Comparison of ENCODE assay signal across 15 cellular contexts in the genomic region with DNA sequence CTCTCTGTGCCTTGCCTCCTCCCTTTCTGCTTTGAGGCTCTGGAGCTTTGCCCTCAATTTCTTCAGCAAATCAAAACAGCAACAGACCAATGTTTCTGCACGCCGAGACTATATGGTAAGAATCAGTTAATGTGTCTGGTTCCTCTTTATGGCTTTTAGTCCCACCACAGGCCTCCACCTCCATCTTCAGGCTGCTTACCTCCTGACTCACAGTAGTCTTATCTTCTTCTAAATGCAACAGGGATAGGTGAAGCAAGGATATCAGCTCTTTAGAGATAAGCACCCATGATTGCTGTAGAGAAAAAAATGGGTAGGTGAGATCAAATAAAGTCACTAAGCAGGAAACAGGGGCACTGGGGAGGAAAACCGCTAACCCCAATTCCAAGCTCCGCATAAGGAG. TPM values are rescaled to one million over a fixed set of nuclear protein-coding genes. Genes with fewer than 3 reads are reported as not detected.
DNase-seq lines count a peak whose midpoint lies in the region; ATAC-seq and TF ChIP-seq lines count a peak whose summit lies in the region.
"Had no signal": no experiment of that assay in that cellular context is flagged by ENCODE, and none has a peak within 500 bp of the region (broad histone marks: within the 10 kb centered on the region; RNA-seq: fewer than 3 reads in every experiment).

No MANE protein-coding gene starts in this region.

- peaks cover 13% of the 10 kb centered on the region for H3K36me3 Mint-ChIP-seq in activated CD8-positive, alpha-beta T cell treated with anti-CD3 and anti-CD28 coated beads, Interleukin-2, amount 10 ng/mL, durations not matched to agents 7 days and 5 days (ENCODE audit: low read depth)
- H3K36me3 Mint-ChIP-seq in activated CD8-positive, alpha-beta T cell treated with anti-CD3 and anti-CD28 coated beads for 36 hours (ENCODE audit: low read depth): peaks cover 28% of the 10 kb centered on the region

- H3K4me1 Mint-ChIP-seq in activated CD8-positive, alpha-beta T cell treated with anti-CD3 and anti-CD28 coated beads, Interleukin-2, amount 10 ng/mL, durations not matched to agents 7 days and 5 days (ENCODE audit: low read depth): no peaks in the 10 kb centered on the region
- H3K4me1 Mint-ChIP-seq in activated CD8-positive, alpha-beta T cell treated with anti-CD3 and anti-CD28 coated beads for 36 hours (ENCODE audit: low read depth): no peaks in the 10 kb centered on the region
- H3K4me1 Mint-ChIP-seq: B cell had no signal

- peaks cover 22% of the 10 kb centered on the region; the same call in 1 of the 2 replicates for H4K20me1 ChIP-seq in BLaER1

- DNase-seq in activated CD8-positive, alpha-beta T cell treated with anti-CD3 and anti-CD28 coated beads, Interleukin-2, amount 10 ng/mL, durations not matched to agents 7 days and 5 days: no peak
- no peak for DNase-seq in activated CD8-positive, alpha-beta T cell treated with anti-CD3 and anti-CD28 coated beads for 36 hours
- DNase-seq in Jurkat, Clone E6-1 (ENCODE audit: low read depth, low spot score): peak; percentile 99
- DNase-seq in amniotic epithelial cell (ENCODE audit: low read depth) (peak; percentile 34), left ventricle myocardium superior (no peak), foreskin melanocyte (no peak)
- DNase-seq: C1 segment of cervical spinal cord; CD4-positive, CD25-positive, alpha-beta regulatory T cell; CD8-positive, alpha-beta memory T cell; COR-L47; GM23248 had no signal

- peaks cover 97% of the 10 kb centered on the region for H3K36me3 ChIP-seq in BLaER1

- peak overlapping the region; percentile 16 for H3K27ac Mint-ChIP-seq in activated CD8-positive, alpha-beta T cell treated with anti-CD3 and anti-CD28 coated beads, Interleukin-2, amount 10 ng/mL, durations not matched to agents 7 days and 5 days
- no peak overlapping the region for H3K27ac Mint-ChIP-seq in activated CD8-positive, alpha-beta T cell treated with anti-CD3 and anti-CD28 coated beads for 36 hours
- H3K27ac Mint-ChIP-seq: B cell; CD8-positive, alpha-beta memory T cell had no signal

- no peak overlapping the region for H3K27ac ChIP-seq in BLaER1
- H3K27ac ChIP-seq: GM23248, HL-60 had no signal

- H3K9me3 ChIP-seq in BLaER1: no peaks in the 10 kb centered on the region
- H3K9me3 ChIP-seq: HAP-1 had no signal

- TF ChIP-seq CTCF in activated CD8-positive, alpha-beta T cell treated with anti-CD3 and anti-CD28 coated beads for 36 hours (IDR thresholded peaks at IDR 0.05): no peak

- no peaks in the 10 kb centered on the region for H3K27me3 ChIP-seq in BLaER1

- 0 out of 2 replicates have a peak overlapping the region, but pooled peaks have one; percentile 9 for H3K9ac ChIP-seq in BLaER1
- H3K9ac ChIP-seq: GM23248 had no signal

- no peak overlapping the region for H3K4me3 ChIP-seq in BLaER1
- no peak overlapping the region for H3K4me3 ChIP-seq in Jurkat, Clone E6-1 (ENCODE audit: low read length)
- H3K4me3 ChIP-seq: GM23248, HAP-1 had no signal

- CTCF ChIA-PET in activated CD8-positive, alpha-beta T cell treated with anti-CD3 and anti-CD28 coated beads, Interleukin-2, amount 10 ng/mL, durations not matched to agents 7 days and 5 days (lab: Charles Lee): no interaction called here
- CTCF ChIA-PET in activated CD8-positive, alpha-beta T cell treated with anti-CD3 and anti-CD28 coated beads for 36 hours (lab: Charles Lee): interaction anchor here (0.9 kb wide), 1 partner anchor 11 kb away, joined by 4 read pairs; no protein-coding TSS in a partner anchor

- H3K9me3 Mint-ChIP-seq in activated CD8-positive, alpha-beta T cell treated with anti-CD3 and anti-CD28 coated beads, Interleukin-2, amount 10 ng/mL, durations not matched to agents 7 days and 5 days (ENCODE audit: insufficient read depth): no peaks in the 10 kb centered on the region
- no peaks in the 10 kb centered on the region for H3K9me3 Mint-ChIP-seq in activated CD8-positive, alpha-beta T cell treated with anti-CD3 and anti-CD28 coated beads for 36 hours
- H3K9me3 Mint-ChIP-seq: CD4-positive, CD25-positive, alpha-beta regulatory T cell; CD8-positive, alpha-beta memory T cell had no signal

- POLR2A ChIA-PET in activated CD8-positive, alpha-beta T cell treated with anti-CD3 and anti-CD28 coated beads, Interleukin-2, amount 10 ng/mL, durations not matched to agents 7 days and 5 days (lab: Charles Lee): no interaction called here
- POLR2A ChIA-PET in activated CD8-positive, alpha-beta T cell treated with anti-CD3 and anti-CD28 coated beads for 36 hours (lab: Charles Lee): interaction anchor here (0.6 to 1.4 kb wide), 2 partner anchors 12 to 305 kb away, joined by 3 to 4 read pairs; no protein-coding TSS in a partner anchor

- H3K4me3 Mint-ChIP-seq in activated CD8-positive, alpha-beta T cell treated with anti-CD3 and anti-CD28 coated beads, Interleukin-2, amount 10 ng/mL, durations not matched to agents 7 days and 5 days: no peak overlapping the region
- no peak overlapping the region for H3K4me3 Mint-ChIP-seq in activated CD8-positive, alpha-beta T cell treated with anti-CD3 and anti-CD28 coated beads for 36 hours
- H3K4me3 Mint-ChIP-seq: B cell; CD4-positive, CD25-positive, alpha-beta regulatory T cell; CD8-positive, alpha-beta memory T cell had no signal

- H3K4me1 ChIP-seq in BLaER1: no peaks in the 10 kb centered on the region
- H3K4me1 ChIP-seq: HAP-1 had no signal

- no peak overlapping the region for H3K4me2 ChIP-seq in BLaER1

- intact Hi-C loops in activated CD8-positive, alpha-beta T cell treated with anti-CD3 and anti-CD28 coated beads for 36 hours (cut with micrococcal nuclease): no loop called here
- intact Hi-C loops in left ventricle myocardium superior (cut with micrococcal nuclease): no loop called here

- H3K27me3 Mint-ChIP-seq in activated CD8-positive, alpha-beta T cell treated with anti-CD3 and anti-CD28 coated beads, Interleukin-2, amount 10 ng/mL, durations not matched to agents 7 days and 5 days (ENCODE audit: low read depth): no peaks in the 10 kb centered on the region
- H3K27me3 Mint-ChIP-seq in activated CD8-positive, alpha-beta T cell treated with anti-CD3 and anti-CD28 coated beads for 36 hours: no peaks in the 10 kb centered on the region
- H3K27me3 Mint-ChIP-seq: B cell; CD4-positive, CD25-positive, alpha-beta regulatory T cell; CD8-positive, alpha-beta memory T cell had no signal

- ATAC-seq in activated CD8-positive, alpha-beta T cell treated with anti-CD3 and anti-CD28 coated beads, Interleukin-2, amount 10 ng/mL, durations not matched to agents 7 days and 5 days: no peak
- no peak for ATAC-seq in activated CD8-positive, alpha-beta T cell treated with anti-CD3 and anti-CD28 coated beads for 36 hours
- ATAC-seq in left ventricle myocardium superior: no peak

RNA-seq across cellular contexts. Expression of a gene that starts 9.2 kb away (rescaled TPM):
- total RNA-seq in activated CD8-positive, alpha-beta T cell treated with anti-CD3 and anti-CD28 coated beads, Interleukin-2, amount 10 ng/mL, durations not matched to agents 7 days and 5 days: 10 to 100 TPM; 97.3 to 99.7 TPM
- 100 to 1,000 TPM; 142 to 146 TPM for total RNA-seq in activated CD8-positive, alpha-beta T cell treated with anti-CD3 and anti-CD28 coated beads for 36 hours
- polyA plus RNA-seq in Jurkat, Clone E6-1 (2012; ENCODE audit: insufficient read depth, insufficient read length): 3.9 TPM
- 380 TPM for total RNA-seq in left ventricle myocardium superior

RNA-seq across cellular contexts. Expression of a gene that starts 12.9 kb away (rescaled TPM):
- 100 to 1,000 TPM; 162 to 170 TPM for total RNA-seq in activated CD8-positive, alpha-beta T cell treated with anti-CD3 and anti-CD28 coated beads, Interleukin-2, amount 10 ng/mL, durations not matched to agents 7 days and 5 days
- total RNA-seq in activated CD8-positive, alpha-beta T cell treated with anti-CD3 and anti-CD28 coated beads for 36 hours: 100 to 1,000 TPM; 140 to 141 TPM
- 308 TPM for polyA plus RNA-seq in Jurkat, Clone E6-1 (2012; ENCODE audit: insufficient read depth, insufficient read length)
- 1.1 TPM for total RNA-seq in left ventricle myocardium superior

RNA-seq across cellular contexts. Expression of a gene that starts 14.6 kb away (rescaled TPM):
- 10 to 100 TPM; 60.0 to 61.1 TPM for total RNA-seq in activated CD8-positive, alpha-beta T cell treated with anti-CD3 and anti-CD28 coated beads, Interleukin-2, amount 10 ng/mL, durations not matched to agents 7 days and 5 days
- total RNA-seq in activated CD8-positive, alpha-beta T cell treated with anti-CD3 and anti-CD28 coated beads for 36 hours: 10 to 100 TPM; 33.8 to 36.9 TPM
- 41.1 TPM for polyA plus RNA-seq in Jurkat, Clone E6-1 (2012; ENCODE audit: insufficient read depth, insufficient read length)
- 45.0 TPM for total RNA-seq in left ventricle myocardium superior

RNA-seq across cellular contexts. Expression of a gene that starts 28.1 kb away (rescaled TPM):
- total RNA-seq in activated CD8-positive, alpha-beta T cell treated with anti-CD3 and anti-CD28 coated beads, Interleukin-2, amount 10 ng/mL, durations not matched to agents 7 days and 5 days: 10 to 100 TPM; 23.0 to 28.7 TPM
- 10 to 100 TPM; 22.5 to 24.9 TPM for total RNA-seq in activated CD8-positive, alpha-beta T cell treated with anti-CD3 and anti-CD28 coated beads for 36 hours
- 18.8 TPM for polyA plus RNA-seq in Jurkat, Clone E6-1 (2012; ENCODE audit: insufficient read depth, insufficient read length)
- total RNA-seq in left ventricle myocardium superior: 4.0 TPM

RNA-seq across cellular contexts. Expression of a gene that starts 33.5 kb away (rescaled TPM):
- total RNA-seq in activated CD8-positive, alpha-beta T cell treated with anti-CD3 and anti-CD28 coated beads, Interleukin-2, amount 10 ng/mL, durations not matched to agents 7 days and 5 days: 10 to 100 TPM; 41.6 to 48.1 TPM
- total RNA-seq in activated CD8-positive, alpha-beta T cell treated with anti-CD3 and anti-CD28 coated beads for 36 hours: 10 to 100 TPM; 43.6 to 44.8 TPM
- 25.0 TPM for polyA plus RNA-seq in Jurkat, Clone E6-1 (2012; ENCODE audit: insufficient read depth, insufficient read length)
- 22.2 TPM for total RNA-seq in left ventricle myocardium superior

Comparison
In these comparisons a context has a peak if more than half of its experiments do, and no peak if none do; other contexts are left out.
1. DNase-seq: peak in Jurkat, Clone E6-1 (single experiment) and amniotic epithelial cell (single experiment); none in activated CD8-positive, alpha-beta T cell treated with anti-CD3 and anti-CD28 coated beads, Interleukin-2, amount 10 ng/mL, durations not matched to agents 7 days and 5 days (single experiment), activated CD8-positive, alpha-beta T cell treated with anti-CD3 and anti-CD28 coated beads for 36 hours (single experiment), left ventricle myocardium superior (single experiment) and foreskin melanocyte (single experiment).
2. RNA of a gene that starts 12.9 kb away (total RNA-seq): 162 to 170 TPM in activated CD8-positive, alpha-beta T cell treated with anti-CD3 and anti-CD28 coated beads, Interleukin-2, amount 10 ng/mL, durations not matched to agents 7 days and 5 days and 140 to 141 TPM in activated CD8-positive, alpha-beta T cell treated with anti-CD3 and anti-CD28 coated beads for 36 hours; 1.1 TPM in left ventricle myocardium superior (single experiment); every median in the first group is over 10 times any median in the second.